ENCODE assay signal across 11 cellular contexts in genomic region chr7:30309302-30309701, GRCh38.
"Had no signal": no experiment of that assay in that cellular context is flagged by ENCODE, and none has a peak within 500 bp of the region (broad histone marks: within the 10 kb centered on the region; RNA-seq: fewer than 3 reads in every experiment).

No MANE protein-coding gene starts in this region.

- H3K4me3 ChIP-seq: adrenal gland, cardiac muscle cell, mucosa of descending colon, tibial nerve had no signal

- H3K4me3 Mint-ChIP-seq: activated naive CD4-positive, alpha-beta T cell treated with anti-CD3 and anti-CD28 coated beads, Interleukin-2, amount 10 ng/mL, durations not matched to agents 7 days and 5 days had no signal

- H3K27me3 Mint-ChIP-seq: activated naive CD4-positive, alpha-beta T cell treated with anti-CD3 and anti-CD28 coated beads, Interleukin-2, amount 10 ng/mL, durations not matched to agents 7 days and 5 days; naive thymus-derived CD4-positive, alpha-beta T cell had no signal

- H3K9me3 Mint-ChIP-seq: activated naive CD4-positive, alpha-beta T cell treated with anti-CD3 and anti-CD28 coated beads, Interleukin-2, amount 10 ng/mL, durations not matched to agents 7 days and 5 days; naive thymus-derived CD4-positive, alpha-beta T cell had no signal

- H3K27me3 ChIP-seq: adrenal gland, cardiac muscle cell, tibial nerve had no signal

- H3K9me3 ChIP-seq: adrenal gland, mucosa of descending colon, tibial nerve had no signal

- H3K27ac ChIP-seq: adrenal gland, cardiac muscle cell, tibial nerve had no signal

- H3K36me3 ChIP-seq: adrenal gland, cardiac muscle cell, tibial nerve had no signal

- H3K36me3 Mint-ChIP-seq: activated naive CD4-positive, alpha-beta T cell treated with anti-CD3 and anti-CD28 coated beads, Interleukin-2, amount 10 ng/mL, durations not matched to agents 7 days and 5 days had no signal

- DNase-seq: activated CD4-positive, alpha-beta T cell treated with anti-CD3 and anti-CD28 coated beads, Interleukin-2, amount 50 U/mL, for 4 hours; activated naive CD4-positive, alpha-beta T cell treated with anti-CD3 and anti-CD28 coated beads, Interleukin-2, amount 10 ng/mL, durations not matched to agents 7 days and 5 days; activated T-cell treated with anti-CD3 and anti-CD28 coated beads for 4 hours; adrenal gland; mucosa of descending colon; naive thymus-derived CD4-positive, alpha-beta T cell; stimulated activated CD4-positive, alpha-beta T cell treated with anti-CD3 and anti-CD28 coated beads, Interleukin-2, amount 100 ng/mL, for 48 hours; stimulated activated naive CD4-positive, alpha-beta T cell; substantia nigra had no signal

- ATAC-seq: naive thymus-derived CD4-positive, alpha-beta T cell had no signal

- H3K27ac Mint-ChIP-seq: activated naive CD4-positive, alpha-beta T cell treated with anti-CD3 and anti-CD28 coated beads, Interleukin-2, amount 10 ng/mL, durations not matched to agents 7 days and 5 days; naive thymus-derived CD4-positive, alpha-beta T cell had no signal
